Comparison of ENCODE assay signal across 9 cellular contexts in the genomic region with DNA sequence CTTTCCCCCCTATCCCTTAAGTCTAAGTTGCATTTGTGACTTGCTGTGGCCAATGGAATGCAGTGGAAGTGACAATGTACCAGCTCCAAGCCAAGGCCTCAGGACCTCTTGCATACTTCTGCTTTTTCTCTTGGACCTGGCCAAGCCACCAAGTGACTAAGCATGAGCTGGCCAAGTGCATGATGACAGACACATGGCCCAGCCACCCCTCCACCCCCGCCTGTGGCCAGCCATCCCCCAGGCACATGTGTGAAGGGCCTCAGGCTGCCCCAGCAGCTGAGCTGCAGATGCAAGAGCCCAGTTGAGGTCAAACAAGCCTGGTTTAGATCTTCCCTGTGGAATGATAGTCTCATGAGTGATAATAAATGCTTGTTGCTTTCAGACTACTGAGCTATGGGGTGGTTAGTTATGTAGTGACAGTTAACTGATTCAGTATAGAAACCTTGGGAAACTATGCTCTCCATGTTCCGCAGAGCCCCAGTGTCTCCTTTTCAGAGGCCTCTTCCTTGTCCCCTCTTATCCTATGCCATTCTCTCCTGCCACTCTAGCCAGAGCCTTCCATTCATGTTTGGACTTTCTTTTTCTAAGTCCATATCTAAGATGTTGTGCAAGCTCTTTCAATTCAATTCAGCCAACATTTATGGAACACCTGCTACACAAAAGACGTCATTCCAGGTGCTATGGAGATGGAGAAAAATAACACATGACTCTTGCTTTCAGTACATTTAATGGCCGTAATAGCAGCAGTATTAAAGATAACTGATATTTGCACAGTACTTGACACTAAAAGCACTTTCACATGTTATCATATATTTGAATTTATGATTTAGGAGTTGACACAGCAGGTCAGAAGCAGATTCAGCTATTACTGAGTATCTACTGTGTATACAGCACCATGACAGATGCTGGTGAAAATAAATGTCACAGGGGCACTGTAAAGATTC. TPM values are rescaled to one million over a fixed set of nuclear protein-coding genes. Genes with fewer than 3 reads are reported as not detected.
DNase-seq lines count a peak whose midpoint lies in the region; ATAC-seq, FAIRE-seq and TF ChIP-seq lines count a peak whose summit lies in the region.
"Had no signal": no experiment of that assay in that cellular context is flagged by ENCODE, and none has a peak within 500 bp of the region (broad histone marks: within the 10 kb centered on the region; RNA-seq: fewer than 3 reads in every experiment).

No MANE protein-coding gene starts in this region.

- intact Hi-C loops in Panc1 (cut with micrococcal nuclease; ENCODE audit: unreplicated experiment) = no loop called here

- ATAC-seq in Panc1 = peak; percentile 91

- no peak overlapping the region for H3K9ac ChIP-seq in fibroblast of lung (ENCODE audit: insufficient read depth, low read length)

- H3K4me2 ChIP-seq in fibroblast of lung (ENCODE audit: extremely low read depth, insufficient read depth, low read length) = peak overlapping the region; percentile 47

- H3K4me3 ChIP-seq in Panc1 (ENCODE audit: low read depth in 2 of 2, low read length in 2 of 2) (no peak overlapping the region), fibroblast of lung (replicated peaks in 1 of 4; ENCODE audit: control extremely low read depth in 1 of 4, insufficient read depth in 1 of 4, low read depth in 3 of 4, low read length in 4 of 4) (no peak overlapping the region)
- H3K4me3 ChIP-seq: thyroid gland had no signal

- H3K4me1 ChIP-seq in Panc1 (ENCODE audit: control insufficient read depth, insufficient read depth, low read length) (peaks cover 19% of the 10 kb centered on the region), fibroblast of lung (ENCODE audit: control insufficient read depth, extremely low read depth, insufficient read depth, low read length) (peaks cover 16% of the 10 kb centered on the region)

- H3K36me3 ChIP-seq in Panc1 (ENCODE audit: control insufficient read depth, insufficient read depth, low read length) (no peaks in the 10 kb centered on the region), fibroblast of lung (ENCODE audit: control insufficient read depth, insufficient read depth, low read length) (no peaks in the 10 kb centered on the region)
- H3K36me3 ChIP-seq: thyroid gland had no signal

- TF ChIP-seq CTCF in Panc1 (IDR thresholded peaks at IDR 0.05) = no peak
- TF ChIP-seq CTCF in fibroblast of lung (conservative IDR thresholded peaks at IDR 0.05 in 1 of 2, IDR thresholded peaks at IDR 0.05 in 1 of 2; ENCODE audit: low read depth in 1 of 2, low read length in 2 of 2) = no peak

- POLR2A ChIA-PET in Panc1 (lab: Charles Lee) = interaction anchor here (0.6 kb wide), 1 partner anchor 1219 kb away, joined by 3 read pairs; no protein-coding TSS in a partner anchor

- CTCF ChIA-PET in Panc1 (lab: Charles Lee) = no interaction called here

- TF ChIP-seq POLR2A in GM12892 (IDR thresholded peaks at IDR 0.05; ENCODE audit: low read depth, low read length) = no peak

- no peak for FAIRE-seq in GM12892 (lab: Jason Lieb, UNC)

- H3K79me2 ChIP-seq in fibroblast of lung (ENCODE audit: control insufficient read depth, insufficient read depth, low read length) = no peaks in the 10 kb centered on the region

- no peaks in the 10 kb centered on the region for H4K20me1 ChIP-seq in fibroblast of lung (ENCODE audit: control insufficient read depth, extremely low read depth, insufficient read depth, low read length)

- H3K9me3 ChIP-seq in Panc1 (ENCODE audit: control insufficient read depth, insufficient read depth, low read depth, low read length) = peaks cover 1% of the 10 kb centered on the region; the same call in 1 of the 2 replicates
- H3K9me3 ChIP-seq in fibroblast of lung (ENCODE audit: control insufficient read depth, insufficient read depth, low read depth, low read length) = no peaks in the 10 kb centered on the region
- H3K9me3 ChIP-seq: thyroid gland had no signal

- H2AFZ ChIP-seq in fibroblast of lung (ENCODE audit: low read length) = no peak overlapping the region

- H3K27ac ChIP-seq in Panc1 (ENCODE audit: low read length) (peak overlapping the region; percentile 30; the same call in 1 of the 2 replicates), fibroblast of lung (ENCODE audit: insufficient read depth, low read length) (peak overlapping the region; percentile 37)
- H3K27ac ChIP-seq: thyroid gland had no signal

- DNase-seq in NCI-H2029 (lab: John Stamatoyannopoulos, UW) = peak; percentile 43
- no peak for DNase-seq in NCI-H2029 treated with DMSO at 0.1 percent for 48 hours (lab: John Stamatoyannopoulos, UW)
- peak; percentile 73 for DNase-seq in Panc1 (ENCODE audit: low read depth, low spot score)
- DNase-seq in fibroblast of lung (ENCODE audit: low read depth in 2 of 2) = peak; percentile 94 to 96
- DNase-seq in renal cortical epithelial cell (ENCODE audit: low read depth) = peak; percentile 84
- DNase-seq in GM12892 (ENCODE audit: insufficient read length) = no peak
- DNase-seq in NCI-H526 (lab: John Stamatoyannopoulos, UW) = no peak
- DNase-seq in GM19238 (ENCODE audit: insufficient read length, low spot score) = no peak

- H3K27me3 ChIP-seq in Panc1 (ENCODE audit: control insufficient read depth, insufficient read depth, low read length) (no peaks in the 10 kb centered on the region), fibroblast of lung (ENCODE audit: control insufficient read depth, insufficient read depth, low read length) (no peaks in the 10 kb centered on the region)
- H3K27me3 ChIP-seq: thyroid gland had no signal

- BruUV-seq in Panc1 (replicated peaks; lab: Mats Ljungman, UMichigan) = no TSS peak

- in situ Hi-C loops in Panc1 (cut with HindIII; ENCODE audit: low pct_unique_long_range_greater_than_20kb, low sequenced_read_pairs) = no loop called here

RNA-seq across cellular contexts. Expression of a gene that starts 55.5 kb away (rescaled TPM):
- total RNA-seq in Panc1 (2021; ENCODE audit: unreplicated experiment) (17.7 TPM), fibroblast of lung (52.6 and 73.0 TPM in 2 replicates), renal cortical epithelial cell (20.1 and 24.3 TPM in 2 replicates)
- 19.7 TPM for polyA plus RNA-seq in Panc1 (2012; ENCODE audit: insufficient read length)
- 39.8 and 75.1 TPM in 2 replicates for polyA plus RNA-seq in fibroblast of lung
- polyA plus RNA-seq in fibroblast of lung (2012) = 46.9 and 82.2 TPM in 2 replicates
- 56.8 and 91.7 TPM in 2 replicates for polyA minus RNA-seq in fibroblast of lung (ENCODE audit: low replicate concordance)
- 0.36 TPM for polyA plus RNA-seq in GM12892 (2012; ENCODE audit: missing spikeins)

Comparison
In these comparisons a context has a peak if more than half of its experiments do, and no peak if none do; other contexts are left out.
1. DNase-seq: peak in NCI-H2029 (single experiment), Panc1 (single experiment), fibroblast of lung (2 of 2) and renal cortical epithelial cell (single experiment); none in NCI-H2029 treated with DMSO at 0.1 percent for 48 hours (single experiment), GM12892 (single experiment), NCI-H526 (0 of 2) and GM19238 (single experiment).